In the genomic region with DNA sequence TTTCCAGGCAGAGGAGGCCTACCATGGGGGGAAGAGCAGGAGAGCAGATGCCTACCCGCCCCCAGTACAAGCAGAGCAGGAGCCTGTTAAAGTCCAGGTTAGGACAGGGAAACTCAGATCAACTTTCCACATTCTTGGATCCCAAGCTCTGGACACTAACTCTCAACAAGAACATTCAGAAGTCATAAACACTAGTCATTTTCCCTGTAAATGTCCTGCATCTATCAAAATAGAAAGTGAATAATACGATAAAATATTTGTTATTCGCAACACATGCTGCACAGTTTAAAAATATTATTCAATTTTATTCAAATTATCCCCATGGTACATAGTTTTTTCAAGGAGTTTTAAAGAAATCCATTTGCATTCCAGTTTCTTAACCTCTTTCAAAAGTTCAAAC, we compare ENCODE assay signal across 16 cellular contexts.
A peak's percentile ranks its signal among the peaks of the same experiment; 100 is the strongest.
DNase-seq lines count a peak whose midpoint lies in the region; ATAC-seq and TF ChIP-seq lines count a peak whose summit lies in the region.
"Had no signal": no experiment of that assay in that cellular context is flagged by ENCODE, and none has a peak within 500 bp of the region (broad histone marks: within the 10 kb centered on the region; RNA-seq: fewer than 3 reads in every experiment).

No MANE protein-coding gene starts in this region.

- WGBS in IMR-90 (ENCODE audit: extremely low coverage in 2 of 2, insufficient read length in 1 of 2), 2 experiments = no CpG with 5 or more reads among the region's 3 CpGs

- peak overlapping the region; percentile 83 for H2BK120ac ChIP-seq in IMR-90 (ENCODE audit: low read depth, low read length)

- peak overlapping the region in 1 of 2 experiments; percentile 56; a peak in 2 of 4 replicates for H4K8ac ChIP-seq in IMR-90 (ENCODE audit: low read depth in 2 of 2, low read length in 2 of 2)

- TF ChIP-seq RAD21 in IMR-90 (IDR thresholded peaks at IDR 0.05; ENCODE audit: low read length) = no peak

- peak overlapping the region; percentile 86 for H4K5ac ChIP-seq in IMR-90 (ENCODE audit: low read depth, low read length)

- peak overlapping the region; percentile 75 for H2AK5ac ChIP-seq in IMR-90 (ENCODE audit: low read depth, low read length)

- peak overlapping the region; percentile 56; the same call in 1 of the 2 replicates for H3K23ac ChIP-seq in IMR-90 (ENCODE audit: low read depth, low read length)

- H3K36me3 ChIP-seq in IMR-90 (ENCODE audit: control insufficient read depth, insufficient read depth, low read length) = no peaks in the 10 kb centered on the region
- no peaks in the 10 kb centered on the region for H3K36me3 ChIP-seq in osteoblast (ENCODE audit: insufficient read depth, low read length)
- no peaks in the 10 kb centered on the region for H3K36me3 ChIP-seq in WERI-Rb-1
- H3K36me3 ChIP-seq: BLaER1 treated with 17β-estradiol and CSF1 and Interleukin-3, amounts not matched to agents 10 nM and 100 nM had no signal

- H3K4me3 ChIP-seq in IMR-90 (ENCODE audit: insufficient read depth, low read depth, low read length) (no peak overlapping the region), fibroblast of villous mesenchyme (ENCODE audit: low read depth, low read length) (no peak overlapping the region), osteoblast (ENCODE audit: insufficient read depth, low read length) (no peak overlapping the region), WERI-Rb-1 (ENCODE audit: low read depth, low read length) (no peak overlapping the region)
- H3K4me3 ChIP-seq: A549; BLaER1 treated with 17β-estradiol and CSF1 and Interleukin-3, amounts not matched to agents 10 nM and 100 nM; GM12878; K562 had no signal

- H4K20me1 ChIP-seq in IMR-90 (ENCODE audit: insufficient read depth, low read length) = no peaks in the 10 kb centered on the region
- no peaks in the 10 kb centered on the region for H4K20me1 ChIP-seq in osteoblast (ENCODE audit: insufficient read depth, low read length)
- H4K20me1 ChIP-seq: BLaER1 treated with 17β-estradiol and CSF1 and Interleukin-3, amounts not matched to agents 10 nM and 100 nM had no signal

- CTCF ChIA-PET in IMR-90 (lab: Yijun Ruan, JAX) = no interaction called here

- POLR2A ChIA-PET in IMR-90 (lab: Charles Lee; ENCODE audit: unreplicated experiment) = no interaction called here

- no peaks in the 10 kb centered on the region for H3K36me3 Mint-ChIP-seq in activated T-cell treated with anti-CD3 and anti-CD28 coated beads, Interleukin-2, amount 50 U/mL, for 24 hours (ENCODE audit: low read depth)
- H3K36me3 Mint-ChIP-seq: CD4-positive, CD25-positive, alpha-beta regulatory T cell had no signal

- H3K79me2 ChIP-seq in osteoblast (ENCODE audit: insufficient read depth, low read length) = no peaks in the 10 kb centered on the region

- peak overlapping the region; percentile 84 for H3K4ac ChIP-seq in IMR-90 (ENCODE audit: low read depth, low read length)

- intact Hi-C loops in IMR-90 (cut with micrococcal nuclease) = no loop called here

- H3K14ac ChIP-seq in IMR-90 (replicated peaks; ENCODE audit: low read depth, low read length) = peak overlapping the region; percentile 58

- peak overlapping the region; percentile 82 for H2BK20ac ChIP-seq in IMR-90 (ENCODE audit: low read depth, low read length)

- dilution Hi-C loops in IMR-90 (cut with HindIII; ENCODE audit: low sequenced_read_pairs, unreplicated experiment) = no loop called here

- no peaks in the 10 kb centered on the region for H3K79me1 ChIP-seq in IMR-90 (ENCODE audit: low read depth in 1 of 2, low read length in 2 of 2)

- BruUV-seq in IMR-90 (replicated peaks; lab: Mats Ljungman, UMichigan) = no TSS peak

- TF ChIP-seq POLR2A in IMR-90 (IDR thresholded peaks at IDR 0.05; ENCODE audit: low read depth, low read length) = no peak

- DNase-seq in GM04503 (ENCODE audit: low read depth) (peak; percentile 24), IMR-90 (no peak), fibroblast of villous mesenchyme (ENCODE audit: low read depth) (peak; percentile 75), osteoblast (ENCODE audit: insufficient read length, low spot score, missing footprints) (no peak), ureter (ENCODE audit: low spot score) (no peak), WERI-Rb-1 (no peak), T-helper 1 cell (no peak)
- no peak for DNase-seq in activated T-cell treated with anti-CD3 and anti-CD28 coated beads, Interleukin-2, amount 50 U/mL, for 24 hours
- DNase-seq: CD4-positive, CD25-positive, alpha-beta regulatory T cell; HCEC 1CT; HFFc6 had no signal

- H3K27ac ChIP-seq in IMR-90 (ENCODE audit: insufficient read depth, low read length) (no peak overlapping the region), osteoblast (ENCODE audit: low read depth, low read length) (peak overlapping the region; percentile 31), WERI-Rb-1 (no peak overlapping the region)
- H3K27ac ChIP-seq: A549; BLaER1 treated with 17β-estradiol and CSF1 and Interleukin-3, amounts not matched to agents 10 nM and 100 nM; HL-60 had no signal

- in situ Hi-C loops in IMR-90 (cut with MboI; ENCODE audit: low sequenced_read_pairs) = loop anchor here (25.0 kb wide), 1 partner anchor 438 kb away; no protein-coding TSS in a partner anchor

- peak overlapping the region; percentile 81 for H2BK5ac ChIP-seq in IMR-90 (ENCODE audit: low read depth, low read length, poor library complexity, severe bottlenecking)

- peak overlapping the region; percentile 28; the same call in 1 of the 2 replicates for H3K56ac ChIP-seq in IMR-90 (ENCODE audit: extremely low read depth, insufficient read depth, low read length)

- no peaks in the 10 kb centered on the region for H3K27me3 Mint-ChIP-seq in activated T-cell treated with anti-CD3 and anti-CD28 coated beads, Interleukin-2, amount 50 U/mL, for 24 hours
- H3K27me3 Mint-ChIP-seq: CD4-positive, CD25-positive, alpha-beta regulatory T cell had no signal

- TF ChIP-seq CTCF in IMR-90 (conservative IDR thresholded peaks at IDR 0.05; ENCODE audit: low read depth, low read length) (no peak), fibroblast of villous mesenchyme (IDR thresholded peaks at IDR 0.05; ENCODE audit: insufficient read depth, low read depth, low read length) (no peak), osteoblast (IDR thresholded peaks at IDR 0.05; ENCODE audit: extremely low read depth, low read depth, low read length) (no peak), WERI-Rb-1 (IDR thresholded peaks at IDR 0.05; ENCODE audit: low read depth, low read length) (no peak)

- no peak overlapping the region for H3K27ac Mint-ChIP-seq in activated T-cell treated with anti-CD3 and anti-CD28 coated beads, Interleukin-2, amount 50 U/mL, for 24 hours
- H3K27ac Mint-ChIP-seq: CD4-positive, CD25-positive, alpha-beta regulatory T cell; HFFc6 had no signal

- peaks cover 3% of the 10 kb centered on the region for H3K4me1 ChIP-seq in IMR-90 (ENCODE audit: control insufficient read depth, insufficient read depth, low read length)
- peaks cover 19% of the 10 kb centered on the region for H3K4me1 ChIP-seq in osteoblast (ENCODE audit: insufficient read depth, low read length)
- H3K4me1 ChIP-seq: A549 had no signal

- peak overlapping the region; percentile 54; the same call in 1 of the 3 replicates for H2BK15ac ChIP-seq in IMR-90 (ENCODE audit: low read depth, low read length)

- ATAC-seq in IMR-90 (ENCODE audit: low read depth) = peak; percentile 29; the same call in 1 of the 2 replicates
- ATAC-seq: A549, GM12878, K562 had no signal

- H4K91ac ChIP-seq in IMR-90 (ENCODE audit: insufficient read depth, low read depth, low read length) = peak overlapping the region; percentile 76

- H2AFZ ChIP-seq in IMR-90 (replicated peaks; ENCODE audit: low read length, poor library complexity) (no peak overlapping the region), osteoblast (ENCODE audit: low read length) (peak overlapping the region; percentile 67)

- H3K9ac ChIP-seq in IMR-90 (ENCODE audit: low read depth, low read length) = no peak overlapping the region
- H3K9ac ChIP-seq: BLaER1 treated with 17β-estradiol and CSF1 and Interleukin-3, amounts not matched to agents 10 nM and 100 nM had no signal

- H3K27me3 ChIP-seq in IMR-90 (ENCODE audit: control insufficient read depth, insufficient read depth, low read length) (no peaks in the 10 kb centered on the region), osteoblast (ENCODE audit: insufficient read depth, low read length) (no peaks in the 10 kb centered on the region), WERI-Rb-1 (ENCODE audit: insufficient read depth, low read depth, severe bottlenecking) (no peaks in the 10 kb centered on the region)
- H3K27me3 ChIP-seq: BLaER1 treated with 17β-estradiol and CSF1 and Interleukin-3, amounts not matched to agents 10 nM and 100 nM had no signal

- H3K9me1 ChIP-seq in IMR-90 (ENCODE audit: insufficient read depth, low read length) = 0 out of 2 replicates have a peak, but pooled peaks cover 3% of the 10 kb centered on the region

- H3K4me2 ChIP-seq in IMR-90 (ENCODE audit: low read depth, low read length) (no peak overlapping the region), osteoblast (ENCODE audit: insufficient read depth, low read length) (no peak overlapping the region)
- H3K4me2 ChIP-seq: A549; BLaER1 treated with 17β-estradiol and CSF1 and Interleukin-3, amounts not matched to agents 10 nM and 100 nM had no signal

- no peaks in the 10 kb centered on the region for H3K4me1 Mint-ChIP-seq in activated T-cell treated with anti-CD3 and anti-CD28 coated beads, Interleukin-2, amount 50 U/mL, for 24 hours (ENCODE audit: low read depth)
- H3K4me1 Mint-ChIP-seq: CD4-positive, CD25-positive, alpha-beta regulatory T cell had no signal

- no peak overlapping the region for H2AK9ac ChIP-seq in IMR-90 (replicated peaks; ENCODE audit: low read depth, low read length, poor library complexity)

- peak overlapping the region; percentile 71; the same call in 1 of the 2 replicates for H3K18ac ChIP-seq in IMR-90 (ENCODE audit: low read depth, low read length)

- no peak overlapping the region for H3K4me3 Mint-ChIP-seq in activated T-cell treated with anti-CD3 and anti-CD28 coated beads, Interleukin-2, amount 50 U/mL, for 24 hours
- H3K4me3 Mint-ChIP-seq: CD4-positive, CD25-positive, alpha-beta regulatory T cell; HFFc6 had no signal

- peaks cover 9% of the 10 kb centered on the region for H3K9me3 ChIP-seq in IMR-90 (ENCODE audit: control insufficient read depth, insufficient read depth, low read length)
- H3K9me3 ChIP-seq in osteoblast (ENCODE audit: low read depth, low read length) = peaks cover under 1% of the 10 kb centered on the region
- peaks cover 8% of the 10 kb centered on the region for H3K9me3 ChIP-seq in WERI-Rb-1 (ENCODE audit: severe bottlenecking)

- H3K9me3 Mint-ChIP-seq in activated T-cell treated with anti-CD3 and anti-CD28 coated beads, Interleukin-2, amount 50 U/mL, for 24 hours = peaks cover 21% of the 10 kb centered on the region

TF ChIP-seq in IMR-90, 13 proteins besides CTCF, POLR2A, EP300 and RAD21 (continues in another document):
- no peak for TF ChIP-seq RCOR1 (IDR thresholded peaks at IDR 0.05; ENCODE audit: insufficient replicate concordance, low read length)

Comparison
In these comparisons a context has a peak if more than half of its experiments do, and no peak if none do; other contexts are left out.
1. DNase-seq: peak in GM04503 (single experiment) and fibroblast of villous mesenchyme (single experiment); none in IMR-90 (single experiment), osteoblast (single experiment), ureter (single experiment), WERI-Rb-1 (single experiment), activated T-cell treated with anti-CD3 and anti-CD28 coated beads, Interleukin-2, amount 50 U/mL, for 24 hours (single experiment) and T-helper 1 cell (0 of 5).